ENCODE assay signal across 8 cellular contexts in the genomic region with DNA sequence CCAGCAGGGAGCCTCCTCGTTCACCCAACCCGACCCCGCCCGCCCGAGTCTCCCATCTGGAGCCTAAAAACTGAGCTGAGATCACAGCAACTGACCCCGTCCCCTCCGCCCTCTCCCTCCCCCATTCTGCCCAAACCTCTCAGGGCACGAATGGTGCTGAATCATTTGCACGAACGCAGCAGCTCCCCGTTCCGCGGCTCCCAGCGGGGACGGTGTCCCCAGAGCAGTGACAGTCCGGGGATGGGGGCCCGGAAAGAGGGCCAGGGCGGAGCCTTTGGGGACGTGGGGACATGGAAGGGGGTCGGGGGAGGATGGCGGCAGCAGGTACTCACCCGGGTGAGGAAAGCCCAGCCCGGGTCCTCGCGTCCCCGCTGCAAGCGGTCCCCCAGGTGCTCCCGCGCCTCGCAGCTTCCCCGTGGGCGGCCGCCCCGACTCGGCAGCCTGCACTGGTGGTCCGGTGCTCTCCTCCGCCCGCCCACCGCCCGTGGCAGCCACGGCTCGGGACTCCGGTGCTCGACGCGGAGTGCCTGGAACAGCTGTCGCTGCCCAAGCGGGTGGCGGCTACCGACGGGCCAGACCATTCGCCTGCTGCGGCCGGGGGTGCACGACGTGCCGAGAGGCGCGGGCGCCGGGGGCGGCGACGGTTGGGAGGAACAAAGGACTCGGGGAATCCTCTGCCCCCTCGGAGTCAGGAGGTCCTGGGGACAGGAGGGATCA. TPM values are rescaled to one million over a fixed set of nuclear protein-coding genes. Genes with fewer than 3 reads are reported as not detected.
DNase-seq lines count a peak whose midpoint lies in the region; ATAC-seq, FAIRE-seq and TF ChIP-seq lines count a peak whose summit lies in the region.

A gene with protein sequence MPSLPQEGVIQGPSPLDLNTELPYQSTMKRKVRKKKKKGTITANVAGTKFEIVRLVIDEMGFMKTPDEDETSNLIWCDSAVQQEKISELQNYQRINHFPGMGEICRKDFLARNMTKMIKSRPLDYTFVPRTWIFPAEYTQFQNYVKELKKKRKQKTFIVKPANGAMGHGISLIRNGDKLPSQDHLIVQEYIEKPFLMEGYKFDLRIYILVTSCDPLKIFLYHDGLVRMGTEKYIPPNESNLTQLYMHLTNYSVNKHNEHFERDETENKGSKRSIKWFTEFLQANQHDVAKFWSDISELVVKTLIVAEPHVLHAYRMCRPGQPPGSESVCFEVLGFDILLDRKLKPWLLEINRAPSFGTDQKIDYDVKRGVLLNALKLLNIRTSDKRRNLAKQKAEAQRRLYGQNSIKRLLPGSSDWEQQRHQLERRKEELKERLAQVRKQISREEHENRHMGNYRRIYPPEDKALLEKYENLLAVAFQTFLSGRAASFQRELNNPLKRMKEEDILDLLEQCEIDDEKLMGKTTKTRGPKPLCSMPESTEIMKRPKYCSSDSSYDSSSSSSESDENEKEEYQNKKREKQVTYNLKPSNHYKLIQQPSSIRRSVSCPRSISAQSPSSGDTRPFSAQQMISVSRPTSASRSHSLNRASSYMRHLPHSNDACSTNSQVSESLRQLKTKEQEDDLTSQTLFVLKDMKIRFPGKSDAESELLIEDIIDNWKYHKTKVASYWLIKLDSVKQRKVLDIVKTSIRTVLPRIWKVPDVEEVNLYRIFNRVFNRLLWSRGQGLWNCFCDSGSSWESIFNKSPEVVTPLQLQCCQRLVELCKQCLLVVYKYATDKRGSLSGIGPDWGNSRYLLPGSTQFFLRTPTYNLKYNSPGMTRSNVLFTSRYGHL (minus strand): TSS at position 534 of the 717 bp plus-strand sequence. CDS start 46,921 bp downstream, outside the sequence.

- H3K27ac Mint-ChIP-seq in activated CD4-positive, alpha-beta memory T cell treated with anti-CD3 and anti-CD28 coated beads, Interleukin-2, amount 10 ng/mL, durations not matched to agents 7 days and 5 days, result no peak within 1 kb of the TSS

- peaks cover 65% of the 10 kb centered on the region for H3K27me3 Mint-ChIP-seq in activated CD4-positive, alpha-beta memory T cell treated with anti-CD3 and anti-CD28 coated beads, Interleukin-2, amount 10 ng/mL, durations not matched to agents 7 days and 5 days

- no peak within 1 kb of the TSS for H3K14ac ChIP-seq in H1 (ENCODE audit: insufficient read length)

- H2BK20ac ChIP-seq in H1 (ENCODE audit: low read length), result no peak within 1 kb of the TSS; the same call in 1 of the 2 replicates

- POLR2A ChIA-PET in activated CD4-positive, alpha-beta memory T cell treated with anti-CD3 and anti-CD28 coated beads, Interleukin-2, amount 10 ng/mL, durations not matched to agents 7 days and 5 days (lab: Charles Lee), result interaction anchor here (0.9 to 1.4 kb wide), 4 partner anchors 13 to 146 kb away, joined by 3 to 7 read pairs (median 3); a partner anchor contains a TSS
- POLR2A ChIA-PET in H1 (lab: Charles Lee; ENCODE audit: partially characterized antibody), result interaction anchor here (0.9 kb wide), 1 partner anchor 18 kb away, joined by 3 read pairs; no protein-coding TSS in a partner anchor

- peak; percentile 71 for DNase-seq in AG08395 (ENCODE audit: low spot score)
- peak; percentile 98 for DNase-seq in NCI-H510A treated with DMSO at 0.1 percent for 48 hours (lab: John Stamatoyannopoulos, UW)
- peak; percentile 70 for DNase-seq in activated CD4-positive, alpha-beta memory T cell treated with anti-CD3 and anti-CD28 coated beads, Interleukin-2, amount 10 ng/mL, durations not matched to agents 7 days and 5 days
- peak in 1 of 2 experiments; percentile 92 for DNase-seq in H1 (ENCODE audit: low read depth in 1 of 2, low spot score in 2 of 2)
- DNase-seq in stimulated activated CD8-positive, alpha-beta memory T cell treated with anti-CD3 and anti-CD28 coated beads, Interleukin-15, amount 100 ng/mL, for 1 hour (ENCODE audit: low read depth), result peak; percentile 8

- no peak for FAIRE-seq in H1 (lab: Jason Lieb, UNC)

- no peaks in the 10 kb centered on the region for H3K79me1 ChIP-seq in H1 (ENCODE audit: low read depth, low read length)

- H3K23ac ChIP-seq in H1 (ENCODE audit: insufficient read length), result no peak within 1 kb of the TSS

- TF ChIP-seq EP300 in H1 (IDR thresholded peaks at IDR 0.05; ENCODE audit: borderline replicate concordance in 1 of 2, low read depth in 2 of 2, low read length in 2 of 2), result peak in 1 of 2 experiments; percentile 90; a peak in 2 of 3 replicates

- peak within 1 kb of the TSS; percentile 66 for H2AFZ ChIP-seq in H1 (ENCODE audit: low read length)

- H2AK5ac ChIP-seq in H1 (ENCODE audit: low read depth, low read length), result no peak within 1 kb of the TSS

- H4K8ac ChIP-seq in H1 (ENCODE audit: extremely low read depth, insufficient read depth, low read length), result peak within 1 kb of the TSS; percentile 99

- no peaks in the 10 kb centered on the region for H3K79me2 ChIP-seq in H1 (ENCODE audit: control insufficient read depth in 1 of 2, insufficient read depth in 2 of 2, low read length in 2 of 2)

- peaks cover 0 to 2% of the 10 kb centered on the region in 2 experiments for H4K20me1 ChIP-seq in H1 (replicated peaks in 1 of 2; ENCODE audit: control insufficient read depth in 1 of 2, insufficient read depth in 2 of 2, low read length in 2 of 2)

- ATAC-seq in HG03280 (IDR thresholded peaks at IDR 0.05; ENCODE audit: unreplicated experiment), result peak; percentile 85

- no peak for TF ChIP-seq CTCF in H1 (IDR thresholded peaks at IDR 0.05; ENCODE audit: control extremely low read depth in 1 of 3, insufficient read depth in 1 of 3, low read depth in 1 of 3, low read length in 3 of 3)

- H3K4me3 ChIP-seq in H1 (ENCODE audit: extremely low read depth in 1 of 4, insufficient read depth in 2 of 4, low read depth in 3 of 4, low read length in 4 of 4) (peak within 1 kb of the TSS; percentile 75 to 92 (median 84)), mesodermal cell (ENCODE audit: extremely low read depth, insufficient read depth, low read length, poor library complexity, severe bottlenecking) (peak within 1 kb of the TSS; percentile 65)

- 0% methylated on average over 58 of the region's 66 CpGs; no CpG with 5 or more reads in 1 of the 2 experiments for WGBS in H1 (ENCODE audit: extremely low coverage in 1 of 2, insufficient coverage in 1 of 2, insufficient read length in 1 of 2, insufficient replicate concordance in 2 of 2, low coverage in 1 of 2, low lambda C conversion rate in 2 of 2, missing lambda C conversion rate in 1 of 2), 2 experiments
- WGBS in mesodermal cell (ENCODE audit: insufficient coverage in 2 of 2), 2 experiments, result 0% methylated on average over 36 to 50 of the region's 66 CpGs

- H3K4me1 ChIP-seq in H1 (replicated peaks in 1 of 4; ENCODE audit: control insufficient read depth in 3 of 4, insufficient read depth in 4 of 4, low read length in 3 of 4), result peaks cover 0 to 2% (median 0%) of the 10 kb centered on the region in 4 experiments; a peak in 2 of 7 replicates
- no peaks in the 10 kb centered on the region for H3K4me1 ChIP-seq in mesodermal cell (ENCODE audit: control insufficient read depth, insufficient read depth, low read length, poor library complexity, severe bottlenecking)

- no peak within 1 kb of the TSS for H2BK15ac ChIP-seq in H1 (ENCODE audit: low read length)

- peak within 1 kb of the TSS; percentile 68; the same call in 1 of the 2 replicates for H3K18ac ChIP-seq in H1 (ENCODE audit: extremely low read depth, low read length)

- H3K4me1 Mint-ChIP-seq in activated CD4-positive, alpha-beta memory T cell treated with anti-CD3 and anti-CD28 coated beads, Interleukin-2, amount 10 ng/mL, durations not matched to agents 7 days and 5 days, result peaks cover 19% of the 10 kb centered on the region

- TF ChIP-seq RAD21 in H1 (IDR thresholded peaks at IDR 0.05 in 1 of 2, conservative IDR thresholded peaks at IDR 0.05 in 1 of 2; ENCODE audit: low read depth in 2 of 2, low read length in 2 of 2), result no peak

- no peaks in the 10 kb centered on the region for H3K9me3 Mint-ChIP-seq in activated CD4-positive, alpha-beta memory T cell treated with anti-CD3 and anti-CD28 coated beads, Interleukin-2, amount 10 ng/mL, durations not matched to agents 7 days and 5 days

- H2BK120ac ChIP-seq in H1 (replicated peaks; ENCODE audit: low read depth, low read length), result no peak within 1 kb of the TSS

- no peak within 1 kb of the TSS for H2BK12ac ChIP-seq in H1 (ENCODE audit: low read depth, low read length)

- H3K36me3 ChIP-seq in H1 (ENCODE audit: control insufficient read depth in 2 of 4, insufficient read depth in 4 of 4, low read length in 3 of 4) (no peaks in the 10 kb centered on the region), mesodermal cell (ENCODE audit: control insufficient read depth, insufficient read depth, low read length) (no peaks in the 10 kb centered on the region)

- peak within 1 kb of the TSS; percentile 76 for H3K4me3 Mint-ChIP-seq in activated CD4-positive, alpha-beta memory T cell treated with anti-CD3 and anti-CD28 coated beads, Interleukin-2, amount 10 ng/mL, durations not matched to agents 7 days and 5 days

- H3K9me3 ChIP-seq in H1 (ENCODE audit: insufficient read depth in 2 of 2, low read depth in 1 of 2, low read length in 1 of 2) (no peaks in the 10 kb centered on the region), mesodermal cell (ENCODE audit: control insufficient read depth, low read length) (no peaks in the 10 kb centered on the region)

- peak; percentile 48 for TF ChIP-seq POLR2A in GM19099 (IDR thresholded peaks at IDR 0.05; ENCODE audit: extremely low read depth, insufficient read length, low read depth)
- no peak for TF ChIP-seq POLR2A in H1 (IDR thresholded peaks at IDR 0.05; ENCODE audit: control extremely low read depth in 1 of 2, low read depth in 2 of 2, low read length in 2 of 2)

- H3K4me2 ChIP-seq in H1 (ENCODE audit: insufficient read depth in 1 of 2, low read depth in 2 of 2, low read length in 2 of 2), result peak within 1 kb of the TSS; percentile 74 to 82

- H3K27me3 ChIP-seq in H1 (replicated peaks in 1 of 4; ENCODE audit: control insufficient read depth in 3 of 4, extremely low read depth in 1 of 4, insufficient read depth in 3 of 4, low read length in 3 of 4), result peaks cover 5 to 38% (median 28%) of the 10 kb centered on the region in 4 experiments

- CTCF ChIA-PET in activated CD4-positive, alpha-beta memory T cell treated with anti-CD3 and anti-CD28 coated beads, Interleukin-2, amount 10 ng/mL, durations not matched to agents 7 days and 5 days (lab: Charles Lee), result no interaction called here
- CTCF ChIA-PET in H1 (lab: Charles Lee; ENCODE audit: partially characterized antibody), result no interaction called here

- H3K27ac ChIP-seq in H1 (ENCODE audit: low read depth, low read length), result peak within 1 kb of the TSS; percentile 82
- H3K27ac ChIP-seq in mesodermal cell (ENCODE audit: low read depth, low read length, severe bottlenecking), result peak within 1 kb of the TSS; percentile 80

- H3K56ac ChIP-seq in H1 (replicated peaks; ENCODE audit: insufficient read length, low read depth, low read length), result peak within 1 kb of the TSS; percentile 64

- H3K36me3 Mint-ChIP-seq in activated CD4-positive, alpha-beta memory T cell treated with anti-CD3 and anti-CD28 coated beads, Interleukin-2, amount 10 ng/mL, durations not matched to agents 7 days and 5 days (ENCODE audit: low read depth), result no peaks in the 10 kb centered on the region

- peak within 1 kb of the TSS; percentile 88 for H4K91ac ChIP-seq in H1 (replicated peaks; ENCODE audit: insufficient read length, low read length)

- H3K4ac ChIP-seq in H1 (replicated peaks; ENCODE audit: insufficient read length, low read depth, low read length), result no peak within 1 kb of the TSS

- peak within 1 kb of the TSS; percentile 74 to 97 (median 93) for H3K9ac ChIP-seq in H1 (replicated peaks in 1 of 4; ENCODE audit: extremely low read depth in 1 of 4, low read depth in 3 of 4, low read length in 3 of 4)

- peak within 1 kb of the TSS; percentile 21; the same call in 1 of the 2 replicates for H2BK5ac ChIP-seq in H1 (ENCODE audit: low read depth, low read length)

- H3K23me2 ChIP-seq in H1 (ENCODE audit: low read depth, low read length), result peaks cover 4% of the 10 kb centered on the region; the same call in 1 of the 2 replicates

- H4K5ac ChIP-seq in H1 (ENCODE audit: insufficient read length, low read depth, low read length), result peak within 1 kb of the TSS; percentile 48

RNA-seq across cellular contexts. Expression of the gene that starts here (rescaled TPM):
- total RNA-seq in activated CD4-positive, alpha-beta memory T cell treated with anti-CD3 and anti-CD28 coated beads, Interleukin-2, amount 10 ng/mL, durations not matched to agents 7 days and 5 days, result 1 to 10 TPM; 2.2 to 2.5 TPM
- total RNA-seq in H1 (2021; fragmentation: NEBNext Ultra II Directional; extraction: Animal tissue kit (Norgen Biotek cat#: 25700)), result 6.4 and 7.9 TPM in 2 replicates
- 1.7 and 1.9 TPM in 2 replicates for polyA plus RNA-seq in H1 (2011; rRNA removed)
- 1.3 TPM for polyA plus RNA-seq in H1 (2011; cell fraction: cytosol; rRNA removed)
- polyA plus RNA-seq in H1 (2011; cell fraction: nucleus; rRNA removed), result 2.7 TPM
- polyA plus RNA-seq in H1 (2012, experiment 1 of 2), result 2.9 to 4.2 TPM (median 4.0 TPM) in 4 replicates
- polyA plus RNA-seq in H1 (2012, experiment 2 of 2), result 0.16 TPM
- 2.3 TPM for polyA plus RNA-seq in H1 (2013, experiment 1 of 2)
- polyA plus RNA-seq in H1 (2013, experiment 2 of 2), result 2.6 TPM
- 4.8 and 8.9 TPM in 2 replicates for polyA minus RNA-seq in H1 (2011; rRNA and poly(A)+ RNA removed)
- polyA minus RNA-seq in H1 (2011; cell fraction: cytosol; rRNA and poly(A)+ RNA removed), result 3.8 TPM
- 12.8 TPM for polyA minus RNA-seq in H1 (2011; cell fraction: nucleus; rRNA and poly(A)+ RNA removed)
- polyA plus RNA-seq in mesodermal cell (2013, experiment 1 of 2), result 4.6 TPM
- polyA plus RNA-seq in mesodermal cell (2013, experiment 2 of 2), result 5.3 TPM
